8 cellular contexts compared by ENCODE assay signal in the genomic region with DNA sequence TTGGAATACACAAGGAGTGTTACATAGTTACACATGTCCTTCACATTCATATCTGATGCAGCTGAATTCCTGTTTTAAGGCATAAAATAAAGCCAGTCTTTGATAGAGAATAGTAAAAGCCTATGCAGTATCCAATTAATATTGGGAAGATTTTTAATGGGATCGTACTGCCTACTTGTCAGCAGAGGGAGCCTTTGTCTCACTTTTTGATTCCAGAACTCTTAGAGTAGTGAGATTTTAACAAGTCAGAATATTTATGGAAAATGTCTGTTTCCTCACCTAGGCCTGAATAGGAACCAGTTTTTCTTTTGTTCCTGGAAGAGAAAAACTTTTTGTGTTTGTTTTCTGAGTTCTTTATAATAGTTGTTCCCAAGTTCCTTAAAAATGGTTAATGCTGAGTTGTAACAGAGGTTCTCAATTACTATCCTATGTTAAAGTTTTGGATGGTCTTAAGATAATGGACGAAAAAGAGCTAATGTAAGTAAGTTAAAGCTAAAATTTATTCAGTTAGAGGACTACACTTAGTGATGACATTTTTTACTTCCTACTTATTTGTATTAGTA.
DNase-seq lines count a peak whose midpoint lies in the region; ATAC-seq, FAIRE-seq and TF ChIP-seq lines count a peak whose summit lies in the region.

No MANE protein-coding gene starts in this region.

- H3K4me3 ChIP-seq in esophagus squamous epithelium (no peak overlapping the region), ovary (no peak overlapping the region)

- H3K4me1 ChIP-seq in esophagus squamous epithelium (no peaks in the 10 kb centered on the region), ovary (ENCODE audit: insufficient read depth) (no peaks in the 10 kb centered on the region)

- H3K36me3 ChIP-seq in esophagus squamous epithelium (no peaks in the 10 kb centered on the region), ovary (no peaks in the 10 kb centered on the region)

- ATAC-seq in GM21786 (IDR thresholded peaks at IDR 0.05; ENCODE audit: unreplicated experiment) (no peak), HG03442 (IDR thresholded peaks at IDR 0.05; ENCODE audit: unreplicated experiment) (no peak)

- TF ChIP-seq POLR2A in esophagus squamous epithelium (IDR thresholded peaks at IDR 0.05) (no peak), ovary (IDR thresholded peaks at IDR 0.05) (no peak)

- intact Hi-C loops in esophagus squamous epithelium (cut with DNase I) = no loop called here
- intact Hi-C loops in ovary (cut with DNase I) = loop anchor here in 1 of 4 donors (10.0 kb wide), 1 partner anchor 691 kb away; no protein-coding TSS in a partner anchor

- peak; percentile 70 for FAIRE-seq in RCC 7860 (lab: Jason Lieb, UNC)

- H3K27ac ChIP-seq in esophagus squamous epithelium = no peak overlapping the region
- no peak overlapping the region for H3K27ac ChIP-seq in ovary

- H3K9me3 ChIP-seq in esophagus squamous epithelium (no peaks in the 10 kb centered on the region), ovary (no peaks in the 10 kb centered on the region)

- TF ChIP-seq CTCF in esophagus squamous epithelium (IDR thresholded peaks at IDR 0.05) = peak in 5 of 6 experiments; percentile 46 to 68 (median 51)
- peak; percentile 39 to 50 (median 50) for TF ChIP-seq CTCF in ovary (IDR thresholded peaks at IDR 0.05)

- DNase-seq in DMS53 (lab: John Stamatoyannopoulos, UW) = peak; percentile 84
- peak; percentile 81 to 88 for DNase-seq in Kasumi-1 (lab: John Stamatoyannopoulos, UW)
- DNase-seq in RCC 7860 (ENCODE audit: low spot score) = peak; percentile 31
- DNase-seq in esophagus squamous epithelium (lab: John Stamatoyannopoulos, UW) = no peak
- no peak for DNase-seq in ovary
- no peak for DNase-seq in activated CD4-positive, alpha-beta T cell treated with anti-CD3 and anti-CD28 coated beads for 4 hours

- H3K27me3 ChIP-seq in esophagus squamous epithelium (no peaks in the 10 kb centered on the region), ovary (no peaks in the 10 kb centered on the region)

- TF ChIP-seq EP300 in ovary (IDR thresholded peaks at IDR 0.05) = no peak

- 42 to 50% methylated on average over 2 of the region's 2 CpGs for WGBS in esophagus squamous epithelium, 2 donors
- 48 to 50% (median 48%) methylated on average over 2 of the region's 2 CpGs for WGBS in ovary, 3 donors

Comparison
In these comparisons a context has a peak if more than half of its experiments do, and no peak if none do; other contexts are left out.
1. DNase-seq: peak in DMS53 (single experiment), Kasumi-1 (2 of 2) and RCC 7860 (single experiment); none in esophagus squamous epithelium (single experiment), ovary (0 of 5) and activated CD4-positive, alpha-beta T cell treated with anti-CD3 and anti-CD28 coated beads for 4 hours (0 of 2).